ENCODE assay signal across 8 cellular contexts in genomic region chr21:16587141-16587570, GRCh38.
DNase-seq lines count a peak whose midpoint lies in the region; ATAC-seq and TF ChIP-seq lines count a peak whose summit lies in the region.

No MANE protein-coding gene starts in this region.

- H2BK120ac ChIP-seq in H9 (ENCODE audit: low read depth, low read length, poor library complexity, severe bottlenecking): no peak overlapping the region

- H2AFZ ChIP-seq in H9 (ENCODE audit: low read length): no peak overlapping the region

- no peak overlapping the region for H2BK5ac ChIP-seq in H9 (ENCODE audit: insufficient read length, low read length)

- H4K91ac ChIP-seq in H9 (ENCODE audit: insufficient read length, low read depth, low read length): no peak overlapping the region

- H3K23me2 ChIP-seq in H9 (ENCODE audit: insufficient read length, low read depth, low read length, poor library complexity, severe bottlenecking): no peaks in the 10 kb centered on the region

- no peaks in the 10 kb centered on the region for H4K20me1 ChIP-seq in H9 (ENCODE audit: control insufficient read depth, insufficient read depth, insufficient read length)

- H3K79me2 ChIP-seq in H9 (ENCODE audit: insufficient read depth, low read length): no peaks in the 10 kb centered on the region

- H2BK12ac ChIP-seq in H9 (ENCODE audit: insufficient read length, low read depth, low read length): no peak overlapping the region

- ATAC-seq in Right ventricle myocardium superior (ENCODE audit: poor library complexity) (peak; percentile 77), GM21528 (IDR thresholded peaks at IDR 0.05; ENCODE audit: low FRiP score, unreplicated experiment) (no peak)
- no peak for ATAC-seq in activated CD4-positive, CD25-positive, alpha-beta regulatory T cell treated with anti-CD3 and anti-CD28 coated beads, Interleukin-2, amount 50 U/mL, for 24 hours

- H3K18ac ChIP-seq in H9 (ENCODE audit: insufficient read length, low read depth, low read length): peak overlapping the region; percentile 57

- H3K4me1 ChIP-seq in H9 (ENCODE audit: insufficient read depth, low read length): peaks cover 7% of the 10 kb centered on the region
- H3K4me1 ChIP-seq in skeletal muscle satellite cell (ENCODE audit: control insufficient read depth, insufficient read depth, low read length): peaks cover 20% of the 10 kb centered on the region

- H3K9me3 Mint-ChIP-seq in H9: no peaks in the 10 kb centered on the region

- H4K5ac ChIP-seq in H9 (ENCODE audit: insufficient read length, low read depth, low read length): no peak overlapping the region

- no peak overlapping the region for H3K27ac Mint-ChIP-seq in H9

- H3K14ac ChIP-seq in H9 (ENCODE audit: insufficient read depth, low read length): 0 out of 2 replicates have a peak overlapping the region, but pooled peaks have one; percentile 63

- H3K23ac ChIP-seq in H9 (ENCODE audit: insufficient read length, low read depth, low read length): no peak overlapping the region

- intact Hi-C loops in Right ventricle myocardium superior (cut with DNase I): no loop called here

- no peak overlapping the region for H3K4ac ChIP-seq in H9 (ENCODE audit: low read depth, low read length)

- H3K79me1 ChIP-seq in H9 (ENCODE audit: insufficient read depth, low read depth, low read length, poor library complexity, severe bottlenecking): no peaks in the 10 kb centered on the region

- peak overlapping the region; percentile 17 for H3K4me3 ChIP-seq in skeletal muscle satellite cell (ENCODE audit: low read length)

- no peak overlapping the region for H2AK5ac ChIP-seq in H9 (ENCODE audit: insufficient read length, low read length)

- no peaks in the 10 kb centered on the region for H3K9me3 ChIP-seq in H9 (ENCODE audit: control insufficient read depth, low read depth, low read length)
- H3K9me3 ChIP-seq in skeletal muscle satellite cell (replicated peaks; ENCODE audit: low read length): no peaks in the 10 kb centered on the region

- no peaks in the 10 kb centered on the region for H3K4me1 Mint-ChIP-seq in H9

- DNase-seq in H9: peak; percentile 41
- DNase-seq in SK-N-DZ (ENCODE audit: low spot score): peak; percentile 34
- DNase-seq in Right ventricle myocardium superior: peak; percentile 60
- DNase-seq in NCI-H1694 (lab: John Stamatoyannopoulos, UW): no peak
- no peak for DNase-seq in T-helper 1 cell

- H3K9ac ChIP-seq in H9 (ENCODE audit: extremely low read depth, insufficient read length, low read length): no peak overlapping the region
- peak overlapping the region; percentile 8 for H3K9ac ChIP-seq in skeletal muscle satellite cell (ENCODE audit: low read depth, low read length)

- no peak overlapping the region for H2BK20ac ChIP-seq in H9 (ENCODE audit: low read depth, low read length, poor library complexity, severe bottlenecking)

- H3K4me2 ChIP-seq in H9 (ENCODE audit: insufficient read depth, insufficient read length, low read length) (no peak overlapping the region), skeletal muscle satellite cell (ENCODE audit: low read length) (peak overlapping the region; percentile 89)

- no peak overlapping the region for H3K4me3 Mint-ChIP-seq in H9

- H3K36me3 ChIP-seq in skeletal muscle satellite cell (ENCODE audit: insufficient read depth, low read length): no peaks in the 10 kb centered on the region

- H3T11ph ChIP-seq in H9 (ENCODE audit: low read length): no peak overlapping the region

- H3K27me3 ChIP-seq in H9 (ENCODE audit: insufficient read depth, low read length) (no peaks in the 10 kb centered on the region; the same call in 1 of the 2 replicates), skeletal muscle satellite cell (ENCODE audit: control insufficient read depth, insufficient read depth, low read length) (no peaks in the 10 kb centered on the region)

- TF ChIP-seq CTCF in H9 (conservative IDR thresholded peaks at IDR 0.05): no peak

- no peak overlapping the region for H3K56ac ChIP-seq in H9 (ENCODE audit: insufficient read length, low read depth, low read length)

- no peaks in the 10 kb centered on the region for H3K36me3 Mint-ChIP-seq in H9 (ENCODE audit: insufficient read depth in 1 of 3, low read depth in 3 of 3)

- no peak overlapping the region for H2BK15ac ChIP-seq in H9 (ENCODE audit: low read depth, low read length)

- no peaks in the 10 kb centered on the region for H3K27me3 Mint-ChIP-seq in H9 (ENCODE audit: low read depth)

- no peak overlapping the region for H3K27ac ChIP-seq in H9 (ENCODE audit: insufficient read length, low read depth, low read length)

- no CpG with 5 or more reads among the region's 5 CpGs for WGBS in H9 (ENCODE audit: extremely low coverage, insufficient read length, low lambda C conversion rate)

- no peak overlapping the region for H4K8ac ChIP-seq in H9 (replicated peaks; ENCODE audit: insufficient read length, low read depth, low read length)

Comparison
In these comparisons a context has a peak if more than half of its experiments do, and no peak if none do; other contexts are left out.
1. DNase-seq: peak in H9 (single experiment), SK-N-DZ (single experiment) and Right ventricle myocardium superior (single experiment); none in NCI-H1694 (single experiment) and T-helper 1 cell (0 of 5).